In genomic region chr9:38136386-38136785, GRCh38 we compare ENCODE assay signal across 1 cellular context.
TF ChIP-seq lines count a peak whose summit lies in the region.

No MANE protein-coding gene starts in this region.

TF ChIP-seq in SK-N-SH, 30 proteins besides CTCF, POLR2A, EP300 and RAD21:
- TF ChIP-seq PBX3 (IDR thresholded peaks at IDR 0.05), result peak; percentile 31; the same call in 1 of the 2 replicates
- TF ChIP-seq NFIC (IDR thresholded peaks at IDR 0.05; ENCODE audit: borderline replicate concordance), result no peak
- TF ChIP-seq RXRA (IDR thresholded peaks at IDR 0.05; ENCODE audit: borderline replicate concordance, low read depth), result no peak
- TF ChIP-seq TAF1 (IDR thresholded peaks at IDR 0.05; ENCODE audit: borderline replicate concordance, low read depth, low read length), result no peak
TF ChIP-seq in SK-N-SH: peak in this region for 1.
